9 cellular contexts compared by ENCODE assay signal in genomic region chr9:130042406-130042930, GRCh38. TPM values are rescaled to one million over a fixed set of nuclear protein-coding genes. Genes with fewer than 3 reads are reported as not detected.
DNase-seq lines count a peak whose midpoint lies in the region; ATAC-seq, FAIRE-seq and TF ChIP-seq lines count a peak whose summit lies in the region.
"Had no signal": no experiment of that assay in that cellular context is flagged by ENCODE, and none has a peak within 500 bp of the region (broad histone marks: within the 10 kb centered on the region; RNA-seq: fewer than 3 reads in every experiment).

No MANE protein-coding gene starts in this region.

- in situ Hi-C loops in GM13977 (cut with MboI; ENCODE audit: low pct_unique_long_range_greater_than_20kb, low sequenced_read_pairs, unreplicated experiment) = no loop called here

- DNase-seq in DMS 273 (lab: John Stamatoyannopoulos, UW; ENCODE audit: unreplicated experiment) (peak; percentile 62), DMS 273 treated with DMSO at 0.1 percent for 48 hours (lab: John Stamatoyannopoulos, UW) (no peak), PC-3 (no peak), bronchial epithelial cell (ENCODE audit: low read depth) (no peak), cerebellar nuclear complex (lab: John Stamatoyannopoulos, UW) (no peak), GM13977 (ENCODE audit: low spot score) (no peak)
- peak; percentile 51 for DNase-seq in stimulated activated naive CD8-positive, alpha-beta T cell treated with anti-CD3 and anti-CD28 coated beads, Interleukin-15, Interleukin-2, amounts not matched to agents 100 U/mL and 50 U/mL, for 24 hours

- H3K79me2 ChIP-seq in PC-3 (ENCODE audit: low read length) = peaks cover 55% of the 10 kb centered on the region

- H4K20me1 ChIP-seq in PC-3 (ENCODE audit: low read length) = peaks cover 12% of the 10 kb centered on the region; the same call in 1 of the 2 replicates

- H3K27ac ChIP-seq in PC-3 (ENCODE audit: low read length) (no peak overlapping the region), layer of hippocampus (ENCODE audit: low read depth, low read length) (peak overlapping the region; percentile 89)

- peaks cover 28% of the 10 kb centered on the region for H3K4me1 ChIP-seq in PC-3 (ENCODE audit: insufficient read depth, low read length)

- peak overlapping the region; percentile 72 for H3K9ac ChIP-seq in PC-3 (ENCODE audit: low read length)

- ATAC-seq in PC-3 = peak; percentile 24
- ATAC-seq in stimulated activated naive CD8-positive, alpha-beta T cell treated with anti-CD3 and anti-CD28 coated beads, Interleukin-15, Interleukin-2, amounts not matched to agents 100 U/mL and 50 U/mL, for 24 hours = peak; percentile 4

- no peak for FAIRE-seq in bronchial epithelial cell (lab: Jason Lieb, UNC)
- FAIRE-seq: A204.1 had no signal

- H3F3A ChIP-seq in PC-3 (ENCODE audit: low read length, unreplicated experiment) = no peaks in the 10 kb centered on the region

- H3K9me2 ChIP-seq in PC-3 (replicated peaks; ENCODE audit: low read length) = no peaks in the 10 kb centered on the region

- no peaks in the 10 kb centered on the region for H3K9me3 ChIP-seq in PC-3 (ENCODE audit: low read length)

- H3K36me3 ChIP-seq in PC-3 (ENCODE audit: low read depth, low read length) (no peaks in the 10 kb centered on the region), bronchial epithelial cell (ENCODE audit: control insufficient read depth, insufficient read depth, low read length) (no peaks in the 10 kb centered on the region)

- BruUV-seq in PC-3 (replicated peaks; lab: Mats Ljungman, UMichigan) = no TSS peak

- TF ChIP-seq CTCF in PC-3 (conservative IDR thresholded peaks at IDR 0.05; ENCODE audit: low read depth, low read length) = no peak
- no peak for TF ChIP-seq CTCF in bronchial epithelial cell (IDR thresholded peaks at IDR 0.05; ENCODE audit: insufficient read depth, low read length, severe bottlenecking)
- TF ChIP-seq CTCF in GM13977 (IDR thresholded peaks at IDR 0.05; ENCODE audit: extremely low read depth, insufficient read depth, missing control alignments) = no peak

- H2AFZ ChIP-seq in PC-3 (ENCODE audit: low read length) = peak overlapping the region; percentile 45; the same call in 1 of the 2 replicates

- peak overlapping the region; percentile 85 for H3K4me3 ChIP-seq in PC-3 (ENCODE audit: low read length)
- peak overlapping the region; percentile 52 for H3K4me3 ChIP-seq in bronchial epithelial cell (ENCODE audit: low read depth, low read length)

- POLR2A ChIA-PET in PC-3 (lab: Charles Lee; ENCODE audit: unreplicated experiment) = no interaction called here

- peak overlapping the region; percentile 85 for H3K4me2 ChIP-seq in PC-3 (ENCODE audit: low read length)

- intact Hi-C loops in PC-3 (cut with micrococcal nuclease) = loop anchor here (5.0 kb wide), 1 partner anchor 155 kb away; no protein-coding TSS in a partner anchor

- H3K27me3 ChIP-seq in PC-3 (ENCODE audit: low read length) (no peaks in the 10 kb centered on the region), bronchial epithelial cell (ENCODE audit: control insufficient read depth, insufficient read depth, low read length) (no peaks in the 10 kb centered on the region), layer of hippocampus (ENCODE audit: control insufficient read depth, insufficient read depth, low read length) (no peaks in the 10 kb centered on the region)

- CTCF ChIA-PET in PC-3 (lab: Charles Lee) = no interaction called here

RNA-seq across cellular contexts. Expression of gene FNBP1, which starts 0.5 kb away (rescaled TPM):
- 30.8 and 39.6 TPM in 2 replicates for total RNA-seq in PC-3 (2014; rRNA removed)
- 13.4 and 15.7 TPM in 2 replicates for total RNA-seq in bronchial epithelial cell

RNA-seq across cellular contexts. Expression of gene GPR107, which starts 11.2 kb away (rescaled TPM):
- 11.4 and 15.4 TPM in 2 replicates for total RNA-seq in PC-3 (2014; rRNA removed)
- total RNA-seq in bronchial epithelial cell = 20.4 and 21.6 TPM in 2 replicates

Comparison
In these comparisons a context has a peak if more than half of its experiments do, and no peak if none do; other contexts are left out.
1. DNase-seq: peak in DMS 273 (single experiment) and stimulated activated naive CD8-positive, alpha-beta T cell treated with anti-CD3 and anti-CD28 coated beads, Interleukin-15, Interleukin-2, amounts not matched to agents 100 U/mL and 50 U/mL, for 24 hours (single experiment); none in DMS 273 treated with DMSO at 0.1 percent for 48 hours (single experiment), PC-3 (single experiment), bronchial epithelial cell (single experiment), cerebellar nuclear complex (0 of 2) and GM13977 (single experiment).